Comparison of ENCODE assay signal across 7 cellular contexts in genomic region chr10:68525490-68526038, GRCh38. TPM values are rescaled to one million over a fixed set of nuclear protein-coding genes. Genes with fewer than 3 reads are reported as not detected.
DNase-seq lines count a peak whose midpoint lies in the region; ATAC-seq and TF ChIP-seq lines count a peak whose summit lies in the region.
"Not testable (repeated sequence)": the region's sequence is repeated elsewhere in the genome, so short reads cannot be mapped to it uniquely, and the experiment has no call there.

No MANE protein-coding gene starts in this region.

- POLR2A ChIA-PET in Caco-2 (lab: Charles Lee) = not testable (repeated sequence)

- not testable (repeated sequence) for TF ChIP-seq CTCF in Caco-2 (IDR thresholded peaks at IDR 0.05; ENCODE audit: insufficient read depth in 1 of 2, low read depth in 1 of 2, low read length in 1 of 2, severe bottlenecking in 1 of 2, unreplicated experiment in 1 of 2); brain (conservative IDR thresholded peaks at IDR 0.05); lower lobe of right lung (IDR thresholded peaks at IDR 0.05); progenitor cell of endocrine pancreas (IDR thresholded peaks at IDR 0.05; ENCODE audit: unreplicated experiment)

- H3K4me3 ChIP-seq in Caco-2 (ENCODE audit: low read depth, low read length) = peak overlapping the region; percentile 15
- not testable (repeated sequence) for H3K4me3 ChIP-seq in NT2/D1 (ENCODE audit: insufficient read length, low read depth); lower lobe of right lung

- not testable (repeated sequence) for H3K36me3 ChIP-seq in Caco-2 (ENCODE audit: control insufficient read depth, insufficient read depth, low read length)
- H3K36me3 ChIP-seq in NT2/D1 (ENCODE audit: insufficient read depth, insufficient read length, low read length) (peaks cover 14% of the 10 kb centered on the region), lower lobe of right lung (peaks cover 33% of the 10 kb centered on the region)

- not testable (repeated sequence) for BruUV-seq in Caco-2 (replicated peaks; lab: Mats Ljungman, UMichigan)

- CTCF ChIA-PET in Caco-2 (lab: Charles Lee) = not testable (repeated sequence)

- not testable (repeated sequence) for H3K4me1 ChIP-seq in Caco-2; NT2/D1 (ENCODE audit: insufficient read depth, insufficient read length); lower lobe of right lung

- intact Hi-C loops in Caco-2 (cut with micrococcal nuclease; ENCODE audit: unreplicated experiment) = loop anchor here (2.0 kb wide), 1 partner anchor 119 kb away; the partner anchor contains the start of gene RUFY2
- intact Hi-C loops in lower lobe of right lung (cut with DNase I) = not testable (repeated sequence)

- H3K27ac Mint-ChIP-seq in Caco-2 (ENCODE audit: unreplicated experiment) (peak overlapping the region; percentile 89), brain (peak overlapping the region in 1 of 5 experiments; percentile 80), immature natural killer cell (peak overlapping the region in 5 of 6 donors; percentile 17 to 71 (median 36)), progenitor cell of endocrine pancreas (peak overlapping the region; percentile 99)
- peak overlapping the region; percentile 38 for H3K27ac Mint-ChIP-seq in activated T-cell treated with anti-CD3 and anti-CD28 coated beads, Interleukin-2, amount 50 U/mL, for 72 hours

- H3K9me3 ChIP-seq in Caco-2; NT2/D1 (ENCODE audit: insufficient read depth, low read length); lower lobe of right lung: not testable (repeated sequence)

- H3K9ac ChIP-seq in NT2/D1 (ENCODE audit: insufficient read length, low read depth) = peak overlapping the region; percentile 44

- not testable (repeated sequence) for H3K4me1 Mint-ChIP-seq in Caco-2 (ENCODE audit: low read depth, unreplicated experiment); activated T-cell treated with anti-CD3 and anti-CD28 coated beads, Interleukin-2, amount 50 U/mL, for 72 hours (ENCODE audit: low read depth); progenitor cell of endocrine pancreas (ENCODE audit: low read depth)
- H3K4me1 Mint-ChIP-seq in brain (peaks cover 17% of the 10 kb centered on the region), immature natural killer cell (peaks cover 9 to 13% of the 10 kb centered on the region in 2 donors)

- peak; percentile 80 to 85 for DNase-seq in Caco-2
- not testable (repeated sequence) for DNase-seq in NT2/D1 (ENCODE audit: low read depth, low spot score); activated T-cell treated with anti-CD3 and anti-CD28 coated beads, Interleukin-2, amount 50 U/mL, for 72 hours; immature natural killer cell; lower lobe of right lung; progenitor cell of endocrine pancreas (ENCODE audit: low spot score, unreplicated experiment)

- not testable (repeated sequence) for H3K9me3 Mint-ChIP-seq in Caco-2 (ENCODE audit: unreplicated experiment); activated T-cell treated with anti-CD3 and anti-CD28 coated beads, Interleukin-2, amount 50 U/mL, for 72 hours; brain; immature natural killer cell; progenitor cell of endocrine pancreas (ENCODE audit: low read depth)

- peak overlapping the region; percentile 9 for H3K27ac ChIP-seq in lower lobe of right lung

- H3K4me3 Mint-ChIP-seq in Caco-2 (ENCODE audit: unreplicated experiment) (peak overlapping the region; percentile 84), brain (peak overlapping the region in 4 of 5 experiments; percentile 99 to 100 (median 99)), immature natural killer cell (peak overlapping the region in 4 of 5 donors; percentile 2 to 48 (median 31)), progenitor cell of endocrine pancreas (ENCODE audit: low read depth) (peak overlapping the region; percentile 89)
- H3K4me3 Mint-ChIP-seq in activated T-cell treated with anti-CD3 and anti-CD28 coated beads, Interleukin-2, amount 50 U/mL, for 72 hours = not testable (repeated sequence)

- H3K36me3 Mint-ChIP-seq in Caco-2 (ENCODE audit: insufficient read depth, unreplicated experiment) = peaks cover 52% of the 10 kb centered on the region
- not testable (repeated sequence) for H3K36me3 Mint-ChIP-seq in activated T-cell treated with anti-CD3 and anti-CD28 coated beads, Interleukin-2, amount 50 U/mL, for 72 hours (ENCODE audit: insufficient read depth in 2 of 2); immature natural killer cell; progenitor cell of endocrine pancreas (ENCODE audit: insufficient read depth)
- H3K36me3 Mint-ChIP-seq in brain = peaks cover 18% of the 10 kb centered on the region

- not testable (repeated sequence) for H3K27me3 ChIP-seq in Caco-2 (replicated peaks; ENCODE audit: control insufficient read depth, insufficient read depth, low read length); NT2/D1 (ENCODE audit: insufficient read depth, insufficient read length); lower lobe of right lung (ENCODE audit: low read depth)

- not testable (repeated sequence) for H3K27me3 Mint-ChIP-seq in Caco-2 (ENCODE audit: insufficient read depth, unreplicated experiment); activated T-cell treated with anti-CD3 and anti-CD28 coated beads, Interleukin-2, amount 50 U/mL, for 72 hours (ENCODE audit: low read depth); brain; immature natural killer cell (ENCODE audit: low read depth in 3 of 3); progenitor cell of endocrine pancreas

- ATAC-seq in activated T-cell treated with anti-CD3 and anti-CD28 coated beads, Interleukin-2, amount 50 U/mL, for 72 hours (replicated peaks in 1 of 2); lower lobe of right lung: not testable (repeated sequence)

RNA-seq across cellular contexts. Expression of gene SLC25A16, which starts 1.8 kb away (rescaled TPM):
- total RNA-seq in Caco-2 (2022) (57.3 and 60.0 TPM in 2 replicates), lower lobe of right lung (29.4 TPM), progenitor cell of endocrine pancreas (27.5 and 32.3 TPM in 2 replicates)
- total RNA-seq in activated T-cell treated with anti-CD3 and anti-CD28 coated beads, Interleukin-2, amount 50 U/mL, for 72 hours = 10 to 100 TPM; 15.8 to 17.0 TPM
- polyA plus RNA-seq in brain (ENCODE audit: insufficient read depth, low read depth, low replicate concordance) (3.8 TPM), immature natural killer cell (10 to 100 TPM in 1 of 3 donors, 1 to 10 TPM in 2; 6.4 to 13.0 (median 6.7) TPM)

RNA-seq across cellular contexts. Expression of gene TET1, which starts 34.6 kb away (rescaled TPM):
- 18.6 and 19.1 TPM in 2 replicates for total RNA-seq in Caco-2 (2022)
- under 1 TPM; 0.69 to 0.91 TPM for total RNA-seq in activated T-cell treated with anti-CD3 and anti-CD28 coated beads, Interleukin-2, amount 50 U/mL, for 72 hours
- 1.8 TPM for polyA plus RNA-seq in brain (ENCODE audit: insufficient read depth, low read depth, low replicate concordance)
- 1 to 10 TPM in 1 of 3 donors, under 1 TPM in 1, not detected in 1; 0.40 to 1.5 TPM for polyA plus RNA-seq in immature natural killer cell
- total RNA-seq in lower lobe of right lung = 1.8 TPM
- 36.2 and 37.3 TPM in 2 replicates for total RNA-seq in progenitor cell of endocrine pancreas

RNA-seq across cellular contexts. Expression of gene DNA2, which starts 53.8 kb away (rescaled TPM):
- total RNA-seq in Caco-2 (2022) (85.5 and 88.1 TPM in 2 replicates), lower lobe of right lung (7.1 TPM), progenitor cell of endocrine pancreas (33.3 and 34.5 TPM in 2 replicates)
- 10 to 100 TPM; 33.4 to 40.3 TPM for total RNA-seq in activated T-cell treated with anti-CD3 and anti-CD28 coated beads, Interleukin-2, amount 50 U/mL, for 72 hours
- polyA plus RNA-seq in brain (ENCODE audit: insufficient read depth, low read depth, low replicate concordance) (2.0 TPM), immature natural killer cell (under 1 TPM in 2 of 3 donors, not detected in 1; 0.21 to 0.94 TPM)
